In genomic region chr2:26692814-26693286, GRCh38 we compare ENCODE assay signal across 10 cellular contexts. TPM values are rescaled to one million over a fixed set of nuclear protein-coding genes. Genes with fewer than 3 reads are reported as not detected.
A peak's percentile ranks its signal among the peaks of the same experiment; 100 is the strongest.
DNase-seq lines count a peak whose midpoint lies in the region; ATAC-seq and TF ChIP-seq lines count a peak whose summit lies in the region.
"Had no signal": no experiment of that assay in that cellular context is flagged by ENCODE, and none has a peak within 500 bp of the region (broad histone marks: within the 10 kb centered on the region; RNA-seq: fewer than 3 reads in every experiment).

No MANE protein-coding gene starts in this region.

- no peaks in the 10 kb centered on the region for H3K36me3 Mint-ChIP-seq in T-cell
- H3K36me3 Mint-ChIP-seq in stimulated activated naive B cell treated with anti-CD40 and anti-IgM and Interleukin-4, amounts not matched to agents 10 μg/mL and 1 μg/mL and 100 μg/mL, for 72 hours = no peaks in the 10 kb centered on the region
- H3K36me3 Mint-ChIP-seq: activated naive CD8-positive, alpha-beta T cell had no signal

- H3K4me3 Mint-ChIP-seq in T-cell = no peak overlapping the region
- no peak overlapping the region for H3K4me3 Mint-ChIP-seq in stimulated activated naive B cell treated with anti-CD40 and anti-IgM and Interleukin-4, amounts not matched to agents 10 μg/mL and 1 μg/mL and 100 μg/mL, for 72 hours

- peaks cover 6 to 11% (median 9%) of the 10 kb centered on the region in 3 donors for H3K4me1 Mint-ChIP-seq in T-cell
- peaks cover 7 to 13% of the 10 kb centered on the region in 2 donors for H3K4me1 Mint-ChIP-seq in stimulated activated naive B cell treated with anti-CD40 and anti-IgM and Interleukin-4, amounts not matched to agents 10 μg/mL and 1 μg/mL and 100 μg/mL, for 72 hours

- ATAC-seq in T-cell (replicated peaks in 1 of 4) = peak; percentile 24 to 71 (median 42)
- ATAC-seq in stimulated activated naive B cell treated with anti-CD40 and anti-IgM and Interleukin-4, amounts not matched to agents 10 μg/mL and 1 μg/mL and 100 μg/mL, for 72 hours (replicated peaks) = peak; percentile 15 to 42

- H3K4me2 ChIP-seq in hepatocyte = peak overlapping the region; percentile 92

- no peak for TF ChIP-seq CTCF in hepatocyte (IDR thresholded peaks at IDR 0.05; ENCODE audit: poor library complexity)

- peaks cover 37% of the 10 kb centered on the region for H3K27me3 ChIP-seq in hepatocyte

- peak overlapping the region; percentile 46 for H3K27ac ChIP-seq in hepatocyte

- 2% methylated on average over 28 of the region's 67 CpGs for WGBS in hepatocyte (ENCODE audit: low lambda C conversion rate, missing lambda C conversion rate)

- no peaks in the 10 kb centered on the region for H3K9me3 Mint-ChIP-seq in T-cell
- no peaks in the 10 kb centered on the region for H3K9me3 Mint-ChIP-seq in stimulated activated naive B cell treated with anti-CD40 and anti-IgM and Interleukin-4, amounts not matched to agents 10 μg/mL and 1 μg/mL and 100 μg/mL, for 72 hours

- no peaks in the 10 kb centered on the region for H4K20me1 ChIP-seq in hepatocyte (ENCODE audit: insufficient read depth, poor library complexity, severe bottlenecking)

- no peak overlapping the region for H2AFZ ChIP-seq in hepatocyte

- H3K27me3 Mint-ChIP-seq in T-cell = peaks cover 61 to 83% of the 10 kb centered on the region in 2 donors
- peaks cover 62 to 74% of the 10 kb centered on the region in 2 donors for H3K27me3 Mint-ChIP-seq in stimulated activated naive B cell treated with anti-CD40 and anti-IgM and Interleukin-4, amounts not matched to agents 10 μg/mL and 1 μg/mL and 100 μg/mL, for 72 hours

- H3K9me3 ChIP-seq in hepatocyte (ENCODE audit: low read depth) = no peaks in the 10 kb centered on the region

- no peaks in the 10 kb centered on the region for H3K79me2 ChIP-seq in hepatocyte

- H3K4me3 ChIP-seq in hepatocyte = peak overlapping the region; percentile 49

- H3K36me3 ChIP-seq in hepatocyte (replicated peaks; ENCODE audit: insufficient read depth, low read depth) = no peaks in the 10 kb centered on the region

- CTCF ChIA-PET in T-cell (lab: Charles Lee) = no interaction called here

- DNase-seq in NCI-H1436 (lab: John Stamatoyannopoulos, UW) (peak; percentile 37), NCI-H1436 treated with DMSO at 0.1 percent for 48 hours (lab: John Stamatoyannopoulos, UW) (no peak), T-cell (peak in 4 of 34 experiments; percentile 3 to 15 (median 9)), hepatocyte (ENCODE audit: low spot score) (no peak), NCI-H774 (lab: John Stamatoyannopoulos, UW) (no peak), mucosa of gallbladder (ENCODE audit: low spot score) (no peak), superior temporal gyrus (ENCODE audit: extremely low spot score) (no peak)
- no peak for DNase-seq in stimulated activated naive B cell treated with anti-CD40 and anti-IgM and Interleukin-4, amounts not matched to agents 10 μg/mL and 1 μg/mL and 100 μg/mL, for 72 hours

- H3K27ac Mint-ChIP-seq in T-cell = no peak overlapping the region
- no peak overlapping the region for H3K27ac Mint-ChIP-seq in stimulated activated naive B cell treated with anti-CD40 and anti-IgM and Interleukin-4, amounts not matched to agents 10 μg/mL and 1 μg/mL and 100 μg/mL, for 72 hours
- H3K27ac Mint-ChIP-seq: activated naive CD8-positive, alpha-beta T cell had no signal

- no peaks in the 10 kb centered on the region for H3K9me2 ChIP-seq in hepatocyte (replicated peaks; ENCODE audit: insufficient read depth)

- H3K4me1 ChIP-seq in hepatocyte (ENCODE audit: insufficient read depth) = peaks cover 23% of the 10 kb centered on the region

- POLR2A ChIA-PET in T-cell (lab: Charles Lee) = no interaction called here

RNA-seq across cellular contexts. Expression of gene KCNK3, which starts 0.3 kb away (rescaled TPM):
- under 1 TPM in 3 of 5 donors, not detected in 2; 0.23 to 0.35 (median 0.26) TPM for total RNA-seq in T-cell
- total RNA-seq in hepatocyte = 9.4 and 10.5 TPM in 2 replicates
- polyA plus RNA-seq in hepatocyte = 8.2 and 9.0 TPM in 2 replicates
- total RNA-seq in mucosa of gallbladder = 9.1 TPM
- total RNA-seq: HT1080 had no signal

RNA-seq across cellular contexts. Expression of gene CIB4, which starts 51.7 kb away (rescaled TPM):
- total RNA-seq in T-cell = not detected
- not detected in 2 replicates for total RNA-seq in hepatocyte
- polyA plus RNA-seq in hepatocyte = 0.29 TPM in 1 of 2 replicates, not detected in the other
- not detected for total RNA-seq in mucosa of gallbladder
- total RNA-seq: HT1080 had no signal
